Comparison of ENCODE assay signal across 21 cellular contexts in the genomic region with DNA sequence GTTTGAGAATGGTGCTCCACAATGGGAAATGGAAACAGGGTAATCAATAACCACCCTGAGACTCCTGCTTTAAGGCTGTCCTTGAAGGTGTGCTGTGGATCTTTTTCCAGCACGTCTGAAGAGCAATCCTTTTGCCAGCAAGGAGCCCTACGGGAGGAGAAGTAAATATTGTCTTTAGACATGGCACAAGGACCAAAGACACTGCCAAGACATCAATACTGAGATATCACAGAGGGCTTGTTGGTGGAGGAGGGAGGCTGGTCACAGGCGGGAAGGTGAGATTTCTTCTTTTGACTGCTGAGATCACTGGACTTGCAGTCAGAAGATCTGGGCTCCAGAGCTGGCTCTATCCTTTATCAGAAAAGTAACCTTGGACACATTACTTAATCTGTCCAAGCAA.
"Had no signal": no experiment of that assay in that cellular context is flagged by ENCODE, and none has a peak within 500 bp of the region (broad histone marks: within the 10 kb centered on the region; RNA-seq: fewer than 3 reads in every experiment).

No MANE protein-coding gene starts in this region.

- H3K27ac ChIP-seq: colonic mucosa, dorsolateral prefrontal cortex, esophagus muscularis mucosa, foreskin keratinocyte, hepatocyte, lower lobe of right lung had no signal

- H3K9me3 ChIP-seq: colonic mucosa, esophagus muscularis mucosa, lower lobe of right lung, mucosa of descending colon had no signal

- H3K36me3 ChIP-seq: colonic mucosa, esophagus muscularis mucosa, lower lobe of right lung had no signal

- H3K4me1 ChIP-seq: colonic mucosa, foreskin keratinocyte, lower lobe of right lung had no signal

- H3K27me3 ChIP-seq: colonic mucosa, esophagus muscularis mucosa, hepatocyte had no signal

- H3K4me3 ChIP-seq: colonic mucosa, dorsolateral prefrontal cortex, esophagus muscularis mucosa, hepatocyte, lower lobe of right lung, mucosa of descending colon had no signal

- ATAC-seq: foreskin keratinocyte, left colon, left lobe of liver, left ventricle myocardium superior, lower lobe of right lung, mucosa of descending colon had no signal

- DNase-seq: cerebellar nuclear complex; colonic mucosa; dermis blood vessel endothelial cell; dorsolateral prefrontal cortex; effector CD4-positive, alpha-beta T cell; effector memory CD4-positive, alpha-beta T cell; foreskin keratinocyte; glutamatergic neuron; head of caudate nucleus; hypothalamus; kidney; kidney glomerular epithelial cell; left colon; left ventricle myocardium superior; lower lobe of right lung; mesenchymal stem cell; mucosa of descending colon; naive B cell had no signal
